In the genomic region with DNA sequence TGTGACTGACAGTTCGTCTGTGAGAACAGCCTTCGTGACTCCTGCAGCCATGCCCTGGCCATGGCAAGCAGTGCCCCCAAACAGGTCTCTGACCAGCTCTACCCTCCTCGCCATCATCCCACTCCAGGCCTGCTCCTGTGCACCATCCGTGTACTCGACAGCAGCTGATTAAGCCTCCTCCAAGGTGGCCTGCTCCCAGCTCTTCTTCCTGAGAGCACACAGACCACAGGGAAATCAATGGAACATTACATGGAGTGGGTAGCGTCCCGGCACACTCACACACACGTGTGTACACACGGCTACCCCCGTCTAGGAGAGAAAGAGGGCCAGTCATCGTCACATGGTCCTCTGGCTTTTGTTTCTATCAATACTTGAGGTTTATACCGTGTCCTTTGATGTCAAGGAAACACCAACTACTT, we compare ENCODE assay signal across 15 cellular contexts. TPM values are rescaled to one million over a fixed set of nuclear protein-coding genes. Genes with fewer than 3 reads are reported as not detected.
DNase-seq lines count a peak whose midpoint lies in the region; ATAC-seq and TF ChIP-seq lines count a peak whose summit lies in the region.
"Had no signal": no experiment of that assay in that cellular context is flagged by ENCODE, and none has a peak within 500 bp of the region (broad histone marks: within the 10 kb centered on the region; RNA-seq: fewer than 3 reads in every experiment).

No MANE protein-coding gene starts in this region.

- intact Hi-C loops in left lung (cut with DNase I): no loop called here
- intact Hi-C loops in thyroid gland (cut with DNase I): no loop called here

- in situ Hi-C loops in GM13977 (cut with MboI; ENCODE audit: low pct_unique_long_range_greater_than_20kb, low sequenced_read_pairs, unreplicated experiment): no loop called here

- H3K27me3 ChIP-seq in left lung (no peaks in the 10 kb centered on the region), thyroid gland (no peaks in the 10 kb centered on the region)

- ATAC-seq in left lung (peak; percentile 13), GM21515 (IDR thresholded peaks at IDR 0.05; ENCODE audit: unreplicated experiment) (no peak)
- ATAC-seq: left ventricle myocardium superior; stimulated activated naive CD8-positive, alpha-beta T cell treated with anti-CD3 and anti-CD28 coated beads, Interleukin-15, Interleukin-2, amounts not matched to agents 100 U/mL and 50 U/mL, for 24 hours; T-cell had no signal

- H3K4me1 ChIP-seq in left lung: peaks cover 39 to 79% of the 10 kb centered on the region in 2 donors
- H3K4me1 ChIP-seq in thyroid gland: peaks cover 62 to 89% of the 10 kb centered on the region in 2 donors
- H3K4me1 ChIP-seq: parathyroid adenoma had no signal

- WGBS in thyroid gland, 2 donors: 84 to 85% methylated on average over 12 of the region's 12 CpGs

- DNase-seq in NCI-H1092 (lab: John Stamatoyannopoulos, UW) (peak; percentile 55), SW480 (ENCODE audit: low spot score) (peak; percentile 71), left lung (no peak), thyroid gland (peak; percentile 26 to 34), kidney glomerular epithelial cell (lab: John Stamatoyannopoulos, UW) (no peak), GM13977 (ENCODE audit: low spot score) (no peak)
- DNase-seq: activated CD4-positive, alpha-beta T cell treated with anti-CD3 and anti-CD28 coated beads, Interleukin-2, amount 50 U/mL, for 1 hour; DMS 273 treated with DMSO at 0.1 percent for 48 hours; left ventricle myocardium superior; MM.1S; stimulated activated CD4-positive, alpha-beta T cell treated with anti-CD3 and anti-CD28 coated beads, Interleukin-1b, Interleukin-23, amount 100 ng/mL, for 48 hours; stimulated activated naive CD8-positive, alpha-beta T cell treated with anti-CD3 and anti-CD28 coated beads, Interleukin-15, Interleukin-2, amounts not matched to agents 100 U/mL and 50 U/mL, for 24 hours; T-cell had no signal

- TF ChIP-seq POLR2A in thyroid gland (IDR thresholded peaks at IDR 0.05): no peak

- TF ChIP-seq CTCF in left lung (IDR thresholded peaks at IDR 0.05) (no peak), thyroid gland (IDR thresholded peaks at IDR 0.05) (no peak), GM13977 (IDR thresholded peaks at IDR 0.05; ENCODE audit: extremely low read depth, insufficient read depth, missing control alignments) (no peak)

- H3K27ac ChIP-seq in left lung (peak overlapping the region; percentile 29 to 35), thyroid gland (peak overlapping the region; percentile 44 to 96 (median 89))
- H3K27ac ChIP-seq: parathyroid adenoma had no signal

- H3K4me3 ChIP-seq in left lung: no peak overlapping the region
- no peak overlapping the region for H3K4me3 ChIP-seq in thyroid gland (replicated peaks in 1 of 3)

- H3K9me3 ChIP-seq in left lung (no peaks in the 10 kb centered on the region), thyroid gland (no peaks in the 10 kb centered on the region)

- H3K36me3 ChIP-seq in left lung: peaks cover 0 to 98% of the 10 kb centered on the region in 2 donors
- H3K36me3 ChIP-seq in thyroid gland: peaks cover 5 to 7% of the 10 kb centered on the region in 2 donors

RNA-seq across cellular contexts. Expression of a gene that starts 21.1 kb away (rescaled TPM):
- total RNA-seq in left lung (1,000 to 10,000 TPM; 1,567 to 1,593 TPM), thyroid gland (100 to 1,000 TPM; 436 to 796 (median 612) TPM)

Comparison
In these comparisons a context has a peak if more than half of its experiments do, and no peak if none do; other contexts are left out.
1. DNase-seq: peak in NCI-H1092 (single experiment), SW480 (single experiment) and thyroid gland (2 of 2); none in left lung (0 of 2), kidney glomerular epithelial cell (single experiment) and GM13977 (single experiment).